Comparison of ENCODE assay signal across 2 cellular contexts in the genomic region with DNA sequence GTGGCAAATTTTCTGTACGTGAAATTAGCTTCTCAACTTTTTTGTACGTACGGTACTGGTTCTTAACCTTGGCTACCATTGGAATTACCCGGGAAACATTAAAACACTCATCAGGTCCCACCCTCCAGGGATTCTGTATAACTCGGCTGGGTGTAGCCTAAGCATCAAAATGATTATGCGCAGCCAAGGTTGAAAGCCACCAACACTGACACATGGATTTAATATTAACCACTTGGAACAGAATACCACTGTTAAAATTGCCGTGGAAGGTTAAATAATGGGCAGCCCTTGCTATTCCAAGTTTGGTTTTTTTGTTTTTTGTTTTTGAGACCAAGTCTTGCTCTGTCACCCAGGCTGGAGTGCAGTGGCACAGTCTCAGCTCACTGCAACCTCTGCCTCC.
TF ChIP-seq lines count a peak whose summit lies in the region.

No MANE protein-coding gene starts in this region.

TF ChIP-seq in GM23338, 12 proteins besides CTCF, POLR2A, EP300 and RAD21:
- TF ChIP-seq POLR2AphosphoS5 (IDR thresholded peaks at IDR 0.05; ENCODE audit: low read depth) (no peak), CREB1 (CRISPR knock-in tag; IDR thresholded peaks at IDR 0.05; ENCODE audit: low read depth) (no peak), ZNF114 (CRISPR knock-in tag; IDR thresholded peaks at IDR 0.05) (no peak), ZNF462 (CRISPR knock-in tag; IDR thresholded peaks at IDR 0.05) (no peak), ZNF331 (CRISPR knock-in tag; IDR thresholded peaks at IDR 0.05; ENCODE audit: low read depth) (no peak)
TF ChIP-seq in GM23338: peak in this region for 0.

TF ChIP-seq in HepG2, 621 proteins besides CTCF, POLR2A, EP300 and RAD21:
- no peak for TF ChIP-seq RXRB (CRISPR knock-in tag; IDR thresholded peaks at IDR 0.05; ENCODE audit: borderline replicate concordance)
- TF ChIP-seq, protein P1, sequence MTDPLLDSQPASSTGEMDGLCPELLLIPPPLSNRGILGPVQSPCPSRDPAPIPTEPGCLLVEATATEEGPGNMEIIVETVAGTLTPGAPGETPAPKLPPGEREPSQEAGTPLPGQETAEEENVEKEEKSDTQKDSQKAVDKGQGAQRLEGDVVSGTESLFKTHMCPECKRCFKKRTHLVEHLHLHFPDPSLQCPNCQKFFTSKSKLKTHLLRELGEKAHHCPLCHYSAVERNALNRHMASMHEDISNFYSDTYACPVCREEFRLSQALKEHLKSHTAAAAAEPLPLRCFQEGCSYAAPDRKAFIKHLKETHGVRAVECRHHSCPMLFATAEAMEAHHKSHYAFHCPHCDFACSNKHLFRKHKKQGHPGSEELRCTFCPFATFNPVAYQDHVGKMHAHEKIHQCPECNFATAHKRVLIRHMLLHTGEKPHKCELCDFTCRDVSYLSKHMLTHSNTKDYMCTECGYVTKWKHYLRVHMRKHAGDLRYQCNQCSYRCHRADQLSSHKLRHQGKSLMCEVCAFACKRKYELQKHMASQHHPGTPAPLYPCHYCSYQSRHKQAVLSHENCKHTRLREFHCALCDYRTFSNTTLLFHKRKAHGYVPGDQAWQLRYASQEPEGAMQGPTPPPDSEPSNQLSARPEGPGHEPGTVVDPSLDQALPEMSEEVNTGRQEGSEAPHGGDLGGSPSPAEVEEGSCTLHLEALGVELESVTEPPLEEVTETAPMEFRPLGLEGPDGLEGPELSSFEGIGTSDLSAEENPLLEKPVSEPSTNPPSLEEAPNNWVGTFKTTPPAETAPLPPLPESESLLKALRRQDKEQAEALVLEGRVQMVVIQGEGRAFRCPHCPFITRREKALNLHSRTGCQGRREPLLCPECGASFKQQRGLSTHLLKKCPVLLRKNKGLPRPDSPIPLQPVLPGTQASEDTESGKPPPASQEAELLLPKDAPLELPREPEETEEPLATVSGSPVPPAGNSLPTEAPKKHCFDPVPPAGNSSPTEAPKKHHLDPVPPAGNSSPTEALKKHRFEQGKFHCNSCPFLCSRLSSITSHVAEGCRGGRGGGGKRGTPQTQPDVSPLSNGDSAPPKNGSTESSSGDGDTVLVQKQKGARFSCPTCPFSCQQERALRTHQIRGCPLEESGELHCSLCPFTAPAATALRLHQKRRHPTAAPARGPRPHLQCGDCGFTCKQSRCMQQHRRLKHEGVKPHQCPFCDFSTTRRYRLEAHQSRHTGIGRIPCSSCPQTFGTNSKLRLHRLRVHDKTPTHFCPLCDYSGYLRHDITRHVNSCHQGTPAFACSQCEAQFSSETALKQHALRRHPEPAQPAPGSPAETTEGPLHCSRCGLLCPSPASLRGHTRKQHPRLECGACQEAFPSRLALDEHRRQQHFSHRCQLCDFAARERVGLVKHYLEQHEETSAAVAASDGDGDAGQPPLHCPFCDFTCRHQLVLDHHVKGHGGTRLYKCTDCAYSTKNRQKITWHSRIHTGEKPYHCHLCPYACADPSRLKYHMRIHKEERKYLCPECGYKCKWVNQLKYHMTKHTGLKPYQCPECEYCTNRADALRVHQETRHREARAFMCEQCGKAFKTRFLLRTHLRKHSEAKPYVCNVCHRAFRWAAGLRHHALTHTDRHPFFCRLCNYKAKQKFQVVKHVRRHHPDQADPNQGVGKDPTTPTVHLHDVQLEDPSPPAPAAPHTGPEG (CRISPR knock-in tag; IDR thresholded peaks at IDR 0.05) = 0 out of 2 replicates have a peak, but pooled peaks have one; percentile 18
